In the genomic region with DNA sequence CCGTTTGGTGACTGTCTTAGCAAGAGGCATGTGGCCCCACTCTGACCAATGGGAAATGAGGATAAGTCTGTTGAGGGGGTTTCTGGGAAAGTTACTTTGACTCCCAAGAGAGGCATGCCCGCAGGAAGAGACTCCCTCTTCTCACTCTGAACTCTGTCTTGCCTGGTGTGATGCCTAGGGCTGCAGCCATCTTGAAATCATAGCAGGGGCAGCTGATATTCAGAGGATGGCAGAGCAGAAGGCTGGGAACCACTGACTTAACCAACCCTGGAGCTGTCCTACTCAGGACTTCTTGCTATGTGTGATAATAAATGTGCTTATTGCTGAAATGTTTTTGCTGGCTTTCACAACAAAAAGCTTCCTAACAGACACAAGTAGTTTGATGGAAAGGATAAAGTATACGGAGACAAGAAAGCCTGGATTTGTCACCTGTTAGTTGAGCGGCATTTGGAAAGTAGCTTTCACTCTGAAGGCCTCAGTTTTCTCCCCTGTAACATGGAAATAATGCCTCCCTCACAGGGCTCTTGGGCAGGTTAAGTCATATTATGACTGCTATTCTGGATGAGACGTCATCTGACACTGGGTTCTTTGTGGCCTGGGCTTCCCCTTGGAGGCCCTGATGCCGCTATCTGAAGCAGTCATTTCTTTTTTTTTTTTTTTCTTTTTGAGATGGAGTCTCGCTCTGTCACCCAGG, we compare ENCODE assay signal across 11 cellular contexts.
DNase-seq lines count a peak whose midpoint lies in the region; ATAC-seq and TF ChIP-seq lines count a peak whose summit lies in the region.
"Had no signal": no experiment of that assay in that cellular context is flagged by ENCODE, and none has a peak within 500 bp of the region (broad histone marks: within the 10 kb centered on the region; RNA-seq: fewer than 3 reads in every experiment).

No MANE protein-coding gene starts in this region.

- H3K36me3 Mint-ChIP-seq in naive thymus-derived CD4-positive, alpha-beta T cell, result peaks cover 0 to 8% (median 3%) of the 10 kb centered on the region in 5 donors
- H3K36me3 Mint-ChIP-seq in HFFc6 (ENCODE audit: low read depth), result peaks cover 8% of the 10 kb centered on the region

- peaks cover 0 to 8% (median 4%) of the 10 kb centered on the region in 5 donors for H3K27me3 Mint-ChIP-seq in naive thymus-derived CD4-positive, alpha-beta T cell
- H3K27me3 Mint-ChIP-seq in HFFc6 (ENCODE audit: insufficient read depth), result peaks cover 47% of the 10 kb centered on the region

- H3K9me3 Mint-ChIP-seq in naive thymus-derived CD4-positive, alpha-beta T cell, result peaks cover 0 to 34% (median 10%) of the 10 kb centered on the region in 11 donors
- peaks cover 13% of the 10 kb centered on the region for H3K9me3 Mint-ChIP-seq in HFFc6

- DNase-seq in naive thymus-derived CD4-positive, alpha-beta T cell, result no peak
- DNase-seq in activated gamma-delta T cell treated with Interleukin-2 at 50 U/mL for 16 hours (no peak), kidney tubule cell (ENCODE audit: low spot score) (no peak), body of pancreas (no peak), HFFc6 (no peak)
- DNase-seq: DMS79 treated with DMSO at 0.1 percent for 48 hours, IMR-90 had no signal

- CTCF ChIA-PET in naive thymus-derived CD4-positive, alpha-beta T cell (lab: Charles Lee), result no interaction called here

- 89 to 90% methylated on average over 7 of the region's 7 CpGs for WGBS in body of pancreas, 2 donors

- H3K4me1 Mint-ChIP-seq in naive thymus-derived CD4-positive, alpha-beta T cell, result peaks cover 0 to 2% (median 0%) of the 10 kb centered on the region in 7 donors
- no peaks in the 10 kb centered on the region for H3K4me1 Mint-ChIP-seq in HFFc6 (ENCODE audit: low read depth)

- no peaks in the 10 kb centered on the region for H3K4me1 ChIP-seq in naive thymus-derived CD4-positive, alpha-beta T cell (ENCODE audit: control insufficient read depth in 2 of 2, insufficient read depth in 2 of 2, low read length in 2 of 2)
- H3K4me1 ChIP-seq in body of pancreas, result peaks cover 23% of the 10 kb centered on the region
- H3K4me1 ChIP-seq: parathyroid adenoma had no signal

- TF ChIP-seq CTCF in body of pancreas (IDR thresholded peaks at IDR 0.05), result no peak
- no peak for TF ChIP-seq CTCF in HFFc6 (IDR thresholded peaks at IDR 0.05)

- POLR2A ChIA-PET in naive thymus-derived CD4-positive, alpha-beta T cell (lab: Charles Lee), result no interaction called here

- TF ChIP-seq POLR2A in body of pancreas (IDR thresholded peaks at IDR 0.05), result no peak

- H3K4me3 Mint-ChIP-seq in naive thymus-derived CD4-positive, alpha-beta T cell, result no peak overlapping the region
- H3K4me3 Mint-ChIP-seq in HFFc6, result no peak overlapping the region

- ATAC-seq in GM18508 (IDR thresholded peaks at IDR 0.05; ENCODE audit: insufficient read depth, unreplicated experiment), result peak; percentile 54
- peak; percentile 60 for ATAC-seq in GM19455 (IDR thresholded peaks at IDR 0.05; ENCODE audit: unreplicated experiment)
- peak; percentile 75 for ATAC-seq in HG03108 (IDR thresholded peaks at IDR 0.05; ENCODE audit: unreplicated experiment)
- ATAC-seq in naive thymus-derived CD4-positive, alpha-beta T cell, result peak; percentile 25
- no peak for ATAC-seq in body of pancreas

- peaks cover 0 to 3% (median 0%) of the 10 kb centered on the region in 3 experiments for H3K9me3 ChIP-seq in naive thymus-derived CD4-positive, alpha-beta T cell (ENCODE audit: control insufficient read depth in 2 of 3, low read length in 3 of 3)
- H3K9me3 ChIP-seq in body of pancreas, result peaks cover 0 to 8% (median 0%) of the 10 kb centered on the region in 3 donors

- H3K27ac ChIP-seq in naive thymus-derived CD4-positive, alpha-beta T cell (ENCODE audit: low read depth, low read length), result no peak overlapping the region
- no peak overlapping the region for H3K27ac ChIP-seq in body of pancreas
- H3K27ac ChIP-seq: parathyroid adenoma had no signal

- no peaks in the 10 kb centered on the region for H3K36me3 ChIP-seq in naive thymus-derived CD4-positive, alpha-beta T cell (ENCODE audit: control insufficient read depth in 2 of 3, insufficient read depth in 3 of 3, low read length in 3 of 3)
- H3K36me3 ChIP-seq in body of pancreas (replicated peaks in 1 of 2; ENCODE audit: insufficient read depth in 1 of 2, low read depth in 2 of 2), result no peaks in the 10 kb centered on the region

- no peak overlapping the region for H3K27ac Mint-ChIP-seq in naive thymus-derived CD4-positive, alpha-beta T cell
- H3K27ac Mint-ChIP-seq in HFFc6, result no peak overlapping the region

- intact Hi-C loops in naive thymus-derived CD4-positive, alpha-beta T cell (cut with micrococcal nuclease), result no loop called here
- intact Hi-C loops in body of pancreas (cut with DNase I), result no loop called here

- H3K4me3 ChIP-seq in naive thymus-derived CD4-positive, alpha-beta T cell (ENCODE audit: low read length), result no peak overlapping the region
- H3K4me3 ChIP-seq in body of pancreas, result no peak overlapping the region

- H3K27me3 ChIP-seq in naive thymus-derived CD4-positive, alpha-beta T cell (ENCODE audit: control insufficient read depth in 2 of 2, insufficient read depth in 2 of 2, low read length in 2 of 2), result no peaks in the 10 kb centered on the region
- H3K27me3 ChIP-seq in body of pancreas, result no peaks in the 10 kb centered on the region
